In the genomic region with DNA sequence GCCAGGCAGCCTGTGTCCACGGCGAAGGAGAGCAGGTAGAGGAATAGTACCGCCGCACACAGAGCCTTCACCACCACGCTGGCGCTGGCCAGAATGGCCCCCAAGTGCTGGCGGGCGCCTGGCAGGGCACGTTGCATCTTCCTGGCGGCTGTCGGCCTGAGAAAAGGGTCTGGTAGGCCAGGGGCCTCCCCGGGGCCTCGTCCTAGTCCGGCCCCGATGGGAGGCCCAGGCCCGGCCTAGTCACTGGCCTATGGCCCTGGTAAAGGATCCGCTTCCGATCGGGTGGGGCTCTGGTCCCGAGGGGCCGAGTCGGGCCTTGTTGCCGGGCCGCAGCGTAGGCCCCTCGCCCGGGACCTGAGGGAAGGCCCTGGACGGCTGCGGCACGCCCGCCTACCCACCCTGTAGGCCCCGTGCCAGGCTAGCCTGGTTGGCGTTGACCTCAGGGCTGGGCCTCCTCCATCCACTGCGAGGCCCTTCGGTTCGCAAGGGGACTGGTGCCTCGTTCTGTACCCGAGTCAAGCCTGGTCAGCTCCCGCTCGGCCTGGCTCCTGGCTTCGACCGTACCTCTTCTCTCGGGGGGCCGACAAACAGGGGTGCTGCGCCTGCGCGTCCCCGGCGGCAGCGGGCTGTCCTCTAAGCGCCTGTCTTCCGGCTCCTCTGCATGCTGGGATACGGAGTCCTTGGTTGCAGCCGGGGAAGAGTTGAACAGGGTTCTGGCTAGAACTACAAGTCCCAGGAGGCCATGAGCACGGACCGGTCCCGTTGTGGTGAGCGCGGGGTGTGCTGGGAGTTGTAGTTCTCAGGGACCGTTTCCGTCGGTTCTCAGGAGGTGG, we compare ENCODE assay signal across 8 cellular contexts. TPM values are rescaled to one million over a fixed set of nuclear protein-coding genes. Genes with fewer than 3 reads are reported as not detected.
DNase-seq lines count a peak whose midpoint lies in the region; ATAC-seq and TF ChIP-seq lines count a peak whose summit lies in the region.

A gene with protein sequence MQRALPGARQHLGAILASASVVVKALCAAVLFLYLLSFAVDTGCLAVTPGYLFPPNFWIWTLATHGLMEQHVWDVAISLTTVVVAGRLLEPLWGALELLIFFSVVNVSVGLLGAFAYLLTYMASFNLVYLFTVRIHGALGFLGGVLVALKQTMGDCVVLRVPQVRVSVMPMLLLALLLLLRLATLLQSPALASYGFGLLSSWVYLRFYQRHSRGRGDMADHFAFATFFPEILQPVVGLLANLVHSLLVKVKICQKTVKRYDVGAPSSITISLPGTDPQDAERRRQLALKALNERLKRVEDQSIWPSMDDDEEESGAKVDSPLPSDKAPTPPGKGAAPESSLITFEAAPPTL (minus strand): TSS at position 595 of the 833 bp plus-strand sequence. CDS start 458 bp downstream, at position 137.

- H3K4me1 ChIP-seq in PC-3 (ENCODE audit: insufficient read depth, low read length) (peaks cover 32% of the 10 kb centered on the region), mononuclear cell (ENCODE audit: insufficient read depth, low read length) (peaks cover 41% of the 10 kb centered on the region)

- peak within 1 kb of the TSS; percentile 85 for H3K4me3 ChIP-seq in PC-3 (ENCODE audit: low read length)
- H3K4me3 ChIP-seq in epithelial cell of esophagus (ENCODE audit: low read length), result peak within 1 kb of the TSS; percentile 77
- peak within 1 kb of the TSS; percentile 66 for H3K4me3 ChIP-seq in mononuclear cell (ENCODE audit: low read length)

- H3K9ac ChIP-seq in PC-3 (ENCODE audit: low read length), result peak within 1 kb of the TSS; percentile 94

- peak; percentile 95 for DNase-seq in DMS114 treated with DMSO at 0.1 percent for 48 hours (lab: John Stamatoyannopoulos, UW; ENCODE audit: unreplicated experiment)
- peak; percentile 98 for DNase-seq in PC-3
- DNase-seq in activated T-cell treated with anti-CD3 and anti-CD28 coated beads for 48 hours (ENCODE audit: low read depth), result peak; percentile 87
- DNase-seq in epithelial cell of esophagus (ENCODE audit: low read depth), result peak; percentile 99
- peak; percentile 80 to 90 for DNase-seq in stimulated activated CD8-positive, alpha-beta memory T cell treated with anti-CD3 and anti-CD28 coated beads, Interleukin-4, amount 100 ng/mL, for 1 hour (ENCODE audit: low read depth in 2 of 2, low spot score in 1 of 2)

- H3K9me3 ChIP-seq in PC-3 (ENCODE audit: low read length), result no peaks in the 10 kb centered on the region
- H3K9me3 ChIP-seq in mononuclear cell (ENCODE audit: low read depth, low read length), result no peaks in the 10 kb centered on the region

- H3F3A ChIP-seq in PC-3 (ENCODE audit: low read length, unreplicated experiment), result no peaks in the 10 kb centered on the region

- peak within 1 kb of the TSS; percentile 94 for H2AFZ ChIP-seq in PC-3 (ENCODE audit: low read length)

- TF ChIP-seq EP300 in Ishikawa (IDR thresholded peaks at IDR 0.05; ENCODE audit: borderline replicate concordance), result no peak

- POLR2A ChIA-PET in PC-3 (lab: Charles Lee; ENCODE audit: unreplicated experiment), result no interaction called here

- no peaks in the 10 kb centered on the region for H3K9me2 ChIP-seq in PC-3 (replicated peaks; ENCODE audit: low read length)

- BruUV-seq in PC-3 (replicated peaks; lab: Mats Ljungman, UMichigan), result TSS peak; percentile 42

- peaks cover 36% of the 10 kb centered on the region for H4K20me1 ChIP-seq in PC-3 (ENCODE audit: low read length)

- intact Hi-C loops in PC-3 (cut with micrococcal nuclease), result loop anchor here (1.0 kb wide), 2 partner anchors 8 to 124 kb away; no protein-coding TSS in a partner anchor

- peaks cover 23% of the 10 kb centered on the region for H3K36me3 ChIP-seq in PC-3 (ENCODE audit: low read depth, low read length)

- no peak for TF ChIP-seq RAD21 in Ishikawa (IDR thresholded peaks at IDR 0.05; ENCODE audit: low read depth)

- H3K27me3 ChIP-seq in PC-3 (ENCODE audit: low read length) (no peaks in the 10 kb centered on the region), mononuclear cell (ENCODE audit: insufficient read depth, low read length) (no peaks in the 10 kb centered on the region)

- ATAC-seq in GM21576 (IDR thresholded peaks at IDR 0.05; ENCODE audit: unreplicated experiment), result peak; percentile 99
- ATAC-seq in PC-3, result peak; percentile 96

- peak within 1 kb of the TSS; percentile 93 for H3K4me2 ChIP-seq in PC-3 (ENCODE audit: low read length)

- TF ChIP-seq CTCF in PC-3 (conservative IDR thresholded peaks at IDR 0.05; ENCODE audit: low read depth, low read length), result no peak
- no peak for TF ChIP-seq CTCF in epithelial cell of esophagus (IDR thresholded peaks at IDR 0.05; ENCODE audit: insufficient read depth, low read depth, low read length, missing control alignments)

- peak within 1 kb of the TSS; percentile 39 for H3K27ac ChIP-seq in PC-3 (ENCODE audit: low read length)

- CTCF ChIA-PET in PC-3 (lab: Charles Lee), result no interaction called here

- H3K79me2 ChIP-seq in PC-3 (ENCODE audit: low read length), result peaks cover 52% of the 10 kb centered on the region

TF ChIP-seq in Ishikawa, 13 proteins besides CTCF, POLR2A, EP300 and RAD21:
- TF ChIP-seq, protein P1, sequence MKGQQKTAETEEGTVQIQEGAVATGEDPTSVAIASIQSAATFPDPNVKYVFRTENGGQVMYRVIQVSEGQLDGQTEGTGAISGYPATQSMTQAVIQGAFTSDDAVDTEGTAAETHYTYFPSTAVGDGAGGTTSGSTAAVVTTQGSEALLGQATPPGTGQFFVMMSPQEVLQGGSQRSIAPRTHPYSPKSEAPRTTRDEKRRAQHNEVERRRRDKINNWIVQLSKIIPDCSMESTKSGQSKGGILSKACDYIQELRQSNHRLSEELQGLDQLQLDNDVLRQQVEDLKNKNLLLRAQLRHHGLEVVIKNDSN (IDR thresholded peaks at IDR 0.05), result peak; percentile 62
- TF ChIP-seq CEBPB (IDR thresholded peaks at IDR 0.05), result no peak
- no peak for TF ChIP-seq ZBTB7A (IDR thresholded peaks at IDR 0.05; ENCODE audit: low read depth)
- peak; percentile 77; the same call in 1 of the 2 replicates for TF ChIP-seq TCF12 (IDR thresholded peaks at IDR 0.05; ENCODE audit: low read depth)
- TF ChIP-seq CREB1 (IDR thresholded peaks at IDR 0.05; ENCODE audit: low read depth), result 0 out of 2 replicates have a peak, but pooled peaks have one; percentile 62
- no peak for TF ChIP-seq TEAD4 (IDR thresholded peaks at IDR 0.05)
- no peak for TF ChIP-seq FOXM1 (IDR thresholded peaks at IDR 0.05; ENCODE audit: borderline replicate concordance, low read depth)
- TF ChIP-seq, protein P2, sequence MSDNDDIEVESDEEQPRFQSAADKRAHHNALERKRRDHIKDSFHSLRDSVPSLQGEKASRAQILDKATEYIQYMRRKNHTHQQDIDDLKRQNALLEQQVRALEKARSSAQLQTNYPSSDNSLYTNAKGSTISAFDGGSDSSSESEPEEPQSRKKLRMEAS (IDR thresholded peaks at IDR 0.05), result peak; percentile 48; the same call in 1 of the 2 replicates
- TF ChIP-seq, protein P3, sequence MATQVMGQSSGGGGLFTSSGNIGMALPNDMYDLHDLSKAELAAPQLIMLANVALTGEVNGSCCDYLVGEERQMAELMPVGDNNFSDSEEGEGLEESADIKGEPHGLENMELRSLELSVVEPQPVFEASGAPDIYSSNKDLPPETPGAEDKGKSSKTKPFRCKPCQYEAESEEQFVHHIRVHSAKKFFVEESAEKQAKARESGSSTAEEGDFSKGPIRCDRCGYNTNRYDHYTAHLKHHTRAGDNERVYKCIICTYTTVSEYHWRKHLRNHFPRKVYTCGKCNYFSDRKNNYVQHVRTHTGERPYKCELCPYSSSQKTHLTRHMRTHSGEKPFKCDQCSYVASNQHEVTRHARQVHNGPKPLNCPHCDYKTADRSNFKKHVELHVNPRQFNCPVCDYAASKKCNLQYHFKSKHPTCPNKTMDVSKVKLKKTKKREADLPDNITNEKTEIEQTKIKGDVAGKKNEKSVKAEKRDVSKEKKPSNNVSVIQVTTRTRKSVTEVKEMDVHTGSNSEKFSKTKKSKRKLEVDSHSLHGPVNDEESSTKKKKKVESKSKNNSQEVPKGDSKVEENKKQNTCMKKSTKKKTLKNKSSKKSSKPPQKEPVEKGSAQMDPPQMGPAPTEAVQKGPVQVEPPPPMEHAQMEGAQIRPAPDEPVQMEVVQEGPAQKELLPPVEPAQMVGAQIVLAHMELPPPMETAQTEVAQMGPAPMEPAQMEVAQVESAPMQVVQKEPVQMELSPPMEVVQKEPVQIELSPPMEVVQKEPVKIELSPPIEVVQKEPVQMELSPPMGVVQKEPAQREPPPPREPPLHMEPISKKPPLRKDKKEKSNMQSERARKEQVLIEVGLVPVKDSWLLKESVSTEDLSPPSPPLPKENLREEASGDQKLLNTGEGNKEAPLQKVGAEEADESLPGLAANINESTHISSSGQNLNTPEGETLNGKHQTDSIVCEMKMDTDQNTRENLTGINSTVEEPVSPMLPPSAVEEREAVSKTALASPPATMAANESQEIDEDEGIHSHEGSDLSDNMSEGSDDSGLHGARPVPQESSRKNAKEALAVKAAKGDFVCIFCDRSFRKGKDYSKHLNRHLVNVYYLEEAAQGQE (IDR thresholded peaks at IDR 0.05; ENCODE audit: low read depth), result no peak
- peak; percentile 62; the same call in 1 of the 2 replicates for TF ChIP-seq TAF1 (IDR thresholded peaks at IDR 0.05; ENCODE audit: low read depth)
- TF ChIP-seq NFIC (IDR thresholded peaks at IDR 0.05), result 0 out of 2 replicates have a peak, but pooled peaks have one; percentile 5
- TF ChIP-seq YY1 (IDR thresholded peaks at IDR 0.05; ENCODE audit: low read depth), result peak; percentile 78; the same call in 1 of the 2 replicates
- TF ChIP-seq EGR1 (IDR thresholded peaks at IDR 0.05), result no peak

RNA-seq across cellular contexts. Expression of the gene that starts here (rescaled TPM):
- 54.9 and 56.6 TPM in 2 replicates for total RNA-seq in PC-3 (2014; rRNA removed)
- total RNA-seq in mononuclear cell, result 20.3 TPM

Comparison
In these comparisons a context has a peak if more than half of its experiments do, and no peak if none do; other contexts are left out.
1. Peak in every context shown above with its lines: DNase-seq, ATAC-seq, H3K4me3 ChIP-seq and H3K27ac ChIP-seq.